7 cellular contexts compared by ENCODE assay signal in genomic region chr4:54023019-54023418, GRCh38. TPM values are rescaled to one million over a fixed set of nuclear protein-coding genes. Genes with fewer than 3 reads are reported as not detected.
DNase-seq lines count a peak whose midpoint lies in the region; ATAC-seq, FAIRE-seq and TF ChIP-seq lines count a peak whose summit lies in the region.
"Not testable (repeated sequence)": the region's sequence is repeated elsewhere in the genome, so short reads cannot be mapped to it uniquely, and the experiment has no call there.

No MANE protein-coding gene starts in this region.

- not testable (repeated sequence) for H4K91ac ChIP-seq in mesenchymal stem cell (ENCODE audit: low read length)

- H3K9me3 ChIP-seq in Karpas-422 (ENCODE audit: low read length); kidney (ENCODE audit: control insufficient read depth in 1 of 2, low read length in 2 of 2); liver (ENCODE audit: control insufficient read depth in 4 of 4, low read length in 3 of 4); mesenchymal stem cell (ENCODE audit: control insufficient read depth, low read length); gastrocnemius medialis; spleen: not testable (repeated sequence)

- not testable (repeated sequence) for TF ChIP-seq CTCF in kidney (IDR thresholded peaks at IDR 0.05; ENCODE audit: borderline replicate concordance, extremely low read depth, insufficient read depth); liver (IDR thresholded peaks at IDR 0.05; ENCODE audit: low read depth, low read length, missing input control); gastrocnemius medialis (IDR thresholded peaks at IDR 0.05 in 4 of 5, conservative IDR thresholded peaks at IDR 0.05 in 1 of 5); spleen (IDR thresholded peaks at IDR 0.05 in 8 of 11, conservative IDR thresholded peaks at IDR 0.05 in 3 of 11)

- H4K8ac ChIP-seq in mesenchymal stem cell (ENCODE audit: low read length) = not testable (repeated sequence)

- not testable (repeated sequence) for FAIRE-seq in kidney (lab: Jason Lieb, UNC)

- H2BK5ac ChIP-seq in mesenchymal stem cell (ENCODE audit: low read depth, low read length, poor library complexity, severe bottlenecking) = not testable (repeated sequence)

- H3K18ac ChIP-seq in mesenchymal stem cell (ENCODE audit: low read depth in 1 of 2, low read length in 2 of 2) = not testable (repeated sequence)

- 65% methylated on average over 8 of the region's 8 CpGs for WGBS in liver
- 89% methylated on average over 8 of the region's 8 CpGs for WGBS in mesenchymal stem cell
- 81 to 90% (median 88%) methylated on average over 8 of the region's 8 CpGs for WGBS in spleen, 5 donors

- in situ Hi-C loops in gastrocnemius medialis (cut with MboI; ENCODE audit: low sequenced_read_pairs in 4 of 4) = not testable (repeated sequence)

- H3K4me1 ChIP-seq in Karpas-422 (ENCODE audit: low read length) = peaks cover 88% of the 10 kb centered on the region
- H3K4me1 ChIP-seq in kidney (ENCODE audit: control insufficient read depth in 1 of 2, insufficient read depth in 1 of 2, low read depth in 1 of 2, low read length in 2 of 2); liver (ENCODE audit: control insufficient read depth in 4 of 4, insufficient read depth in 4 of 4, low read length in 3 of 4); mesenchymal stem cell (ENCODE audit: control insufficient read depth, insufficient read depth, low read depth, low read length); gastrocnemius medialis: not testable (repeated sequence)
- H3K4me1 ChIP-seq in spleen = peaks cover 0 to 46% (median 17%) of the 10 kb centered on the region in 6 donors

- peak; percentile 44 for ATAC-seq in left lobe of liver
- ATAC-seq in gastrocnemius medialis = not testable (repeated sequence)

- H2BK12ac ChIP-seq in mesenchymal stem cell (ENCODE audit: low read length in 2 of 2) = not testable (repeated sequence)

- H3K9ac ChIP-seq in Karpas-422 (ENCODE audit: low read length) = peak overlapping the region; percentile 72; the same call in 1 of the 2 replicates
- not testable (repeated sequence) for H3K9ac ChIP-seq in kidney (ENCODE audit: low read length in 2 of 2); liver (ENCODE audit: low read depth in 1 of 2, low read length in 2 of 2); mesenchymal stem cell (ENCODE audit: low read length)

- not testable (repeated sequence) for H2AFZ ChIP-seq in Karpas-422 (ENCODE audit: low read length); mesenchymal stem cell (ENCODE audit: low read depth, low read length)

- H3K27ac ChIP-seq in Karpas-422 (ENCODE audit: low read length) (peak overlapping the region; percentile 99), spleen (peak overlapping the region in 5 of 8 donors; percentile 5 to 51 (median 43))
- H3K27ac ChIP-seq in kidney (ENCODE audit: low read depth in 2 of 2, low read length in 2 of 2); liver (ENCODE audit: low read depth in 1 of 2, low read length in 2 of 2); mesenchymal stem cell (ENCODE audit: low read length, poor library complexity, severe bottlenecking); gastrocnemius medialis: not testable (repeated sequence)

- peak overlapping the region; percentile 61; the same call in 1 of the 2 replicates for H3K4me3 ChIP-seq in Karpas-422 (ENCODE audit: low read length)
- H3K4me3 ChIP-seq in kidney (ENCODE audit: low read length in 2 of 2); liver (ENCODE audit: low read depth in 1 of 3, low read length in 3 of 3); mesenchymal stem cell (ENCODE audit: insufficient read depth in 1 of 2, low read depth in 1 of 2, low read length in 2 of 2); gastrocnemius medialis; spleen: not testable (repeated sequence)

- H2BK120ac ChIP-seq in mesenchymal stem cell (ENCODE audit: low read depth, low read length) = not testable (repeated sequence)

- DNase-seq in Karpas-422, spleen: not testable (repeated sequence)
- DNase-seq in kidney (peak; percentile 73), left lobe of liver (ENCODE audit: low spot score) (peak; percentile 60), mesenchymal stem cell (peak; percentile 32), gastrocnemius medialis (peak; percentile 4 to 50)

- H3K79me2 ChIP-seq in Karpas-422 (ENCODE audit: low read length) = peaks cover 81% of the 10 kb centered on the region

- not testable (repeated sequence) for H3K14ac ChIP-seq in mesenchymal stem cell (ENCODE audit: low read length in 2 of 2)

- H3K79me1 ChIP-seq in mesenchymal stem cell (replicated peaks; ENCODE audit: low read length, poor library complexity, severe bottlenecking) = peaks cover 21% of the 10 kb centered on the region

- intact Hi-C loops in kidney (cut with DNase I); spleen (cut with DNase I; ENCODE audit: low total_unique reads): not testable (repeated sequence)
- intact Hi-C loops in gastrocnemius medialis (cut with DNase I; ENCODE audit: low total_unique reads) = loop anchor here (5.0 kb wide), 1 partner anchor 39 kb away; the partner anchor contains the start of gene CHIC2

- not testable (repeated sequence) for H3K27me3 ChIP-seq in Karpas-422 (ENCODE audit: low read length); liver (ENCODE audit: control insufficient read depth in 4 of 4, insufficient read depth in 4 of 4, low read length in 3 of 4); mesenchymal stem cell (ENCODE audit: control insufficient read depth in 1 of 2, insufficient read depth in 1 of 2, low read length in 2 of 2); gastrocnemius medialis; spleen (replicated peaks in 1 of 7)

- H2BK15ac ChIP-seq in mesenchymal stem cell (ENCODE audit: low read depth, poor library complexity, severe bottlenecking) = not testable (repeated sequence)

- H3K4me2 ChIP-seq in Karpas-422 (ENCODE audit: low read depth, low read length, poor library complexity, severe bottlenecking) = peak overlapping the region; percentile 80
- not testable (repeated sequence) for H3K4me2 ChIP-seq in mesenchymal stem cell (ENCODE audit: low read length, poor library complexity, severe bottlenecking)

- not testable (repeated sequence) for H4K20me1 ChIP-seq in Karpas-422 (ENCODE audit: insufficient read depth, low read depth, low read length)

- TF ChIP-seq RAD21 in liver (IDR thresholded peaks at IDR 0.05) = not testable (repeated sequence)

- not testable (repeated sequence) for H2AK5ac ChIP-seq in mesenchymal stem cell (ENCODE audit: low read length, severe bottlenecking)

- H3K36me3 ChIP-seq in Karpas-422 (ENCODE audit: insufficient read depth, low read length) = peaks cover 30% of the 10 kb centered on the region
- not testable (repeated sequence) for H3K36me3 ChIP-seq in kidney (ENCODE audit: control insufficient read depth in 1 of 2, insufficient read depth in 2 of 2, low read length in 2 of 2); liver (ENCODE audit: control insufficient read depth in 4 of 4, insufficient read depth in 3 of 4, low read depth in 1 of 4, low read length in 3 of 4); mesenchymal stem cell (ENCODE audit: control insufficient read depth in 1 of 2, insufficient read depth in 2 of 2, low read depth in 1 of 2, low read length in 2 of 2); gastrocnemius medialis; spleen

- H3K9me2 ChIP-seq in Karpas-422 (replicated peaks; ENCODE audit: insufficient read depth, low read length) = not testable (repeated sequence)

- TF ChIP-seq POLR2A in gastrocnemius medialis (IDR thresholded peaks at IDR 0.05); spleen (IDR thresholded peaks at IDR 0.05): not testable (repeated sequence)

- H3K4ac ChIP-seq in mesenchymal stem cell (ENCODE audit: low read depth in 1 of 2, low read length in 2 of 2) = not testable (repeated sequence)

- H3K23ac ChIP-seq in mesenchymal stem cell (ENCODE audit: low read length in 2 of 2) = not testable (repeated sequence)

TF ChIP-seq in liver, 16 proteins besides CTCF, POLR2A, EP300 and RAD21:
- TF ChIP-seq NR2F2 (IDR thresholded peaks at IDR 0.05) (peak; percentile 86), RXRA (IDR thresholded peaks at IDR 0.05) (peak in 1 of 2 donors; percentile 24)

RNA-seq across cellular contexts. Expression of gene CHIC2, which starts 41.4 kb away (rescaled TPM):
- total RNA-seq in Karpas-422 (2014; rRNA removed; shearing (Covaris generic); ENCODE audit: low replicate concordance) = 103 and 116 TPM in 2 replicates
- total RNA-seq in kidney (26.6 TPM), left lobe of liver (9.6 TPM), liver (10 to 100 TPM; 21.7 to 26.2 TPM), gastrocnemius medialis (10 to 100 TPM; 11.9 to 18.6 (median 15.5) TPM), spleen (10 to 100 TPM; 38.2 to 68.2 (median 41.6) TPM)
- polyA plus RNA-seq in kidney (ENCODE audit: insufficient read depth, low read depth, low replicate concordance) (13.5 TPM), liver (10 to 100 TPM in 1 of 2 donors, 1 to 10 TPM in 1; 9.3 to 15.1 TPM), spleen (10 to 100 TPM in 2 of 3 donors, 1 to 10 TPM in 1; 7.6 to 21.0 (median 16.0) TPM)
- polyA plus RNA-seq in mesenchymal stem cell (2013, experiment 1 of 2) = 23.2 TPM
- polyA plus RNA-seq in mesenchymal stem cell (2013, experiment 2 of 2) = 23.9 TPM
